ENCODE assay signal across 1 cellular context in genomic region chr3:48661501-48662139, GRCh38.
TF ChIP-seq lines count a peak whose summit lies in the region.

No MANE protein-coding gene starts in this region.

TF ChIP-seq in HepG2, 621 proteins besides CTCF, POLR2A, EP300 and RAD21 (continued from another document and continues in another):
- TF ChIP-seq ZNF639 (CRISPR knock-in tag; conservative IDR thresholded peaks at IDR 0.05) (peak; percentile 100), ZNF251 (CRISPR knock-in tag; IDR thresholded peaks at IDR 0.05) (peak; percentile 100), ZNF512B (CRISPR knock-in tag; IDR thresholded peaks at IDR 0.05; ENCODE audit: borderline replicate concordance) (peak; percentile 71; the same call in 1 of the 2 replicates), TFAP4 (IDR thresholded peaks at IDR 0.05; ENCODE audit: borderline replicate concordance, low read depth) (no peak), ZBED4 (CRISPR knock-in tag; IDR thresholded peaks at IDR 0.05; ENCODE audit: borderline replicate concordance) (peak; percentile 100), ZFP1 (CRISPR knock-in tag; IDR thresholded peaks at IDR 0.05) (peak; percentile 100), ZNF878 (CRISPR knock-in tag; IDR thresholded peaks at IDR 0.05) (peak; percentile 100), HMG20A (CRISPR knock-in tag; IDR thresholded peaks at IDR 0.05; ENCODE audit: borderline replicate concordance) (peak; percentile 98), ZNF230 (CRISPR knock-in tag; IDR thresholded peaks at IDR 0.05) (peak; percentile 100), ZNF691 (CRISPR knock-in tag; IDR thresholded peaks at IDR 0.05; ENCODE audit: borderline replicate concordance, low read depth) (peak; percentile 100), ZNF674 (CRISPR knock-in tag; IDR thresholded peaks at IDR 0.05; ENCODE audit: low read depth) (peak; percentile 100), UBTF (CRISPR knock-in tag; IDR thresholded peaks at IDR 0.05) (peak; percentile 88), ZNF441 (CRISPR knock-in tag; IDR thresholded peaks at IDR 0.05; ENCODE audit: borderline replicate concordance) (peak; percentile 100), ZNF235 (CRISPR knock-in tag; IDR thresholded peaks at IDR 0.05; ENCODE audit: borderline replicate concordance) (peak; percentile 100), ZNF460 (CRISPR knock-in tag; IDR thresholded peaks at IDR 0.05; ENCODE audit: borderline replicate concordance) (peak; percentile 75; the same call in 1 of the 2 replicates), DNMT3B (CRISPR knock-in tag; conservative IDR thresholded peaks at IDR 0.05) (peak; percentile 100), NFYC (CRISPR knock-in tag; IDR thresholded peaks at IDR 0.05) (peak; percentile 76), SRSF9 (IDR thresholded peaks at IDR 0.05; ENCODE audit: borderline replicate concordance, insufficient read depth, low read depth, low read length, poor library complexity, severe bottlenecking) (no peak), CERS6 (CRISPR knock-in tag; IDR thresholded peaks at IDR 0.05) (peak; percentile 100), TCF7L2 (IDR thresholded peaks at IDR 0.05; ENCODE audit: low read depth, low read length) (no peak), MZF1 (CRISPR knock-in tag; IDR thresholded peaks at IDR 0.05; ENCODE audit: borderline replicate concordance) (peak; percentile 100), KMT2B (CRISPR knock-in tag; IDR thresholded peaks at IDR 0.05) (peak; percentile 100), POGK (CRISPR knock-in tag; conservative IDR thresholded peaks at IDR 0.05) (peak; percentile 100), ARID4A (CRISPR knock-in tag; IDR thresholded peaks at IDR 0.05; ENCODE audit: borderline replicate concordance) (peak; percentile 100), CENPT (CRISPR knock-in tag; IDR thresholded peaks at IDR 0.05; ENCODE audit: low read depth) (peak; percentile 100), ELK4 (CRISPR knock-in tag; IDR thresholded peaks at IDR 0.05; ENCODE audit: borderline replicate concordance) (peak; percentile 100; the same call in 1 of the 2 replicates), ZNF652 (CRISPR knock-in tag; IDR thresholded peaks at IDR 0.05; ENCODE audit: borderline replicate concordance, low read depth) (peak; percentile 75), SOX5 (CRISPR knock-in tag; IDR thresholded peaks at IDR 0.05; ENCODE audit: borderline replicate concordance) (peak; percentile 95), KAT2B (IDR thresholded peaks at IDR 0.05; ENCODE audit: borderline replicate concordance, low read depth, low read length) (no peak), IKZF4 (CRISPR knock-in tag; IDR thresholded peaks at IDR 0.05; ENCODE audit: borderline replicate concordance, low read depth, not compliant biosample characterization) (peak; percentile 100), MIER2 (CRISPR knock-in tag; IDR thresholded peaks at IDR 0.05) (peak; percentile 100), ZNF703 (CRISPR knock-in tag; IDR thresholded peaks at IDR 0.05; ENCODE audit: borderline replicate concordance) (peak; percentile 100), ZNF709 (CRISPR knock-in tag; IDR thresholded peaks at IDR 0.05) (peak; percentile 100), PHF8 (CRISPR knock-in tag; IDR thresholded peaks at IDR 0.05) (peak; percentile 82), THAP8 (CRISPR knock-in tag; IDR thresholded peaks at IDR 0.05; ENCODE audit: borderline replicate concordance) (peak; percentile 100), ZNF496 (CRISPR knock-in tag; IDR thresholded peaks at IDR 0.05; ENCODE audit: insufficient replicate concordance) (peak; percentile 90)
